8 cellular contexts compared by ENCODE assay signal in genomic region chr2:71331581-71332412, GRCh38. TPM values are rescaled to one million over a fixed set of nuclear protein-coding genes. Genes with fewer than 3 reads are reported as not detected.
DNase-seq lines count a peak whose midpoint lies in the region; ATAC-seq and TF ChIP-seq lines count a peak whose summit lies in the region.

TSS of gene ZNF638 (plus strand) at chr2:71331782. CDS start at chr2:71348955, 17,173 bp downstream.

- H3K4me1 Mint-ChIP-seq in nephron progenitor cell: peaks cover 36% of the 10 kb centered on the region
- H3K4me1 Mint-ChIP-seq in stimulated activated naive CD8-positive, alpha-beta T cell treated with anti-CD3 and anti-CD28 coated beads, Interleukin-15, amount 100 ng/mL, for 72 hours: peaks cover 20% of the 10 kb centered on the region

- peaks cover 29% of the 10 kb centered on the region for H3K36me3 Mint-ChIP-seq in nephron progenitor cell (ENCODE audit: low read depth)

- H3K27ac ChIP-seq in RWPE2 (ENCODE audit: poor library complexity, severe bottlenecking): peak within 1 kb of the TSS; percentile 40

- no peaks in the 10 kb centered on the region for H3K9me3 ChIP-seq in RWPE2 (ENCODE audit: severe bottlenecking)

- peaks cover 9% of the 10 kb centered on the region for H3K4me1 ChIP-seq in RWPE2 (ENCODE audit: insufficient read depth, poor library complexity, severe bottlenecking)

- H3K27me3 Mint-ChIP-seq in nephron progenitor cell (ENCODE audit: low read depth, poor library complexity): peaks cover 3% of the 10 kb centered on the region
- no peaks in the 10 kb centered on the region for H3K27me3 Mint-ChIP-seq in stimulated activated naive CD8-positive, alpha-beta T cell treated with anti-CD3 and anti-CD28 coated beads, Interleukin-15, amount 100 ng/mL, for 72 hours

- H3K27ac Mint-ChIP-seq in nephron progenitor cell: peak within 1 kb of the TSS; percentile 100
- peak within 1 kb of the TSS; percentile 97 to 100 for H3K27ac Mint-ChIP-seq in stimulated activated naive CD8-positive, alpha-beta T cell treated with anti-CD3 and anti-CD28 coated beads, Interleukin-15, amount 100 ng/mL, for 72 hours

- H3K36me3 ChIP-seq in RWPE2 (ENCODE audit: low read depth): peaks cover 25% of the 10 kb centered on the region

- H3K4me3 ChIP-seq in RWPE2 (ENCODE audit: severe bottlenecking): peak within 1 kb of the TSS; percentile 69
- H3K4me3 ChIP-seq in fibroblast of the aortic adventitia (ENCODE audit: low read depth, low read length): peak within 1 kb of the TSS; percentile 98

- H3K4me3 Mint-ChIP-seq in nephron progenitor cell: peak within 1 kb of the TSS; percentile 99
- H3K4me3 Mint-ChIP-seq in stimulated activated naive CD8-positive, alpha-beta T cell treated with anti-CD3 and anti-CD28 coated beads, Interleukin-15, amount 100 ng/mL, for 72 hours: peak within 1 kb of the TSS; percentile 94 to 99

- H3K9me3 Mint-ChIP-seq in nephron progenitor cell: no peaks in the 10 kb centered on the region
- no peaks in the 10 kb centered on the region for H3K9me3 Mint-ChIP-seq in stimulated activated naive CD8-positive, alpha-beta T cell treated with anti-CD3 and anti-CD28 coated beads, Interleukin-15, amount 100 ng/mL, for 72 hours

- ATAC-seq in RWPE2 (ENCODE audit: low read depth): peak; percentile 96
- ATAC-seq in stimulated activated naive CD8-positive, alpha-beta T cell treated with anti-CD3 and anti-CD28 coated beads, Interleukin-15, amount 100 ng/mL, for 72 hours: peak; percentile 99

- DNase-seq in ELF-1 (ENCODE audit: low read depth, low spot score) (peak; percentile 98), GOT3 (lab: John Stamatoyannopoulos, UW) (peak; percentile 77), RWPE2 (ENCODE audit: low spot score) (peak; percentile 89), fibroblast of the aortic adventitia (ENCODE audit: low read depth) (peak; percentile 92), nephron progenitor cell (peak; percentile 95)
- DNase-seq in activated T-helper 9 cell treated with anti-CD3 and anti-CD28 coated beads, Interleukin-2, amount 50 U/mL, for 16 hours (ENCODE audit: low read depth): peak; percentile 89
- peak; percentile 88 to 93 for DNase-seq in stimulated activated naive CD8-positive, alpha-beta T cell treated with anti-CD3 and anti-CD28 coated beads, Interleukin-15, amount 100 ng/mL, for 72 hours

- H3K27me3 ChIP-seq in RWPE2 (ENCODE audit: insufficient read depth, poor library complexity, severe bottlenecking): no peaks in the 10 kb centered on the region

- TF ChIP-seq CTCF in LNCAP (IDR thresholded peaks at IDR 0.05) (peak; percentile 63), RWPE2 (IDR thresholded peaks at IDR 0.05; ENCODE audit: poor library complexity, severe bottlenecking) (peak; percentile 96), fibroblast of the aortic adventitia (IDR thresholded peaks at IDR 0.05; ENCODE audit: insufficient read depth, low read length) (peak; percentile 54), nephron progenitor cell (IDR thresholded peaks at IDR 0.05) (peak; percentile 73)

RNA-seq across cellular contexts. Expression of gene ZNF638, which starts in this region (rescaled TPM):
- total RNA-seq in fibroblast of the aortic adventitia (ENCODE audit: low replicate concordance): 123 and 280 TPM in 2 replicates

Comparison
In these comparisons a context has a peak if more than half of its experiments do, and no peak if none do; other contexts are left out.
1. Peak in every context shown above with its lines: DNase-seq, ATAC-seq, H3K4me3 ChIP-seq and H3K27ac ChIP-seq.